ENCODE assay signal across 20 cellular contexts in the genomic region with DNA sequence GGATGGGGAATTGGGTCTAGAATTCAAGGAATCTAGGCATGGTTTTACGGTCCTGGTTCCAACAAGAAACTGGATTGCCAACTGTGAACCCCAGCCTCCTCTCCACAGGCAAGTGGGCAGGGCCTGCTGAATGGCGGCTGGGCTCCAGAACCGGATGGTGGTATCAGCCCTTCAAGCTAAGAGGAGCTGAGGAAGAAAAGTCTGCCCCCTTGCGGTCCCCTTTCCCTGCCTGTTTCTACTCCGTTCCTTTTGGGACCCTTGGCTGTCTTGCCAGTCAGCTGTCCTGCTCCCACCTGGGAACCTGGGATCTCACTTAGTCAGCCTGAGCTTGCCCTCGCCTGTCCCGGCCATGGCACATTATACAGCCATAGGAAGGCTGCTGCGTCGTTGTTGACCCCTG.
A peak's percentile ranks its signal among the peaks of the same experiment; 100 is the strongest.
DNase-seq lines count a peak whose midpoint lies in the region; ATAC-seq and TF ChIP-seq lines count a peak whose summit lies in the region.
"Had no signal": no experiment of that assay in that cellular context is flagged by ENCODE, and none has a peak within 500 bp of the region (broad histone marks: within the 10 kb centered on the region; RNA-seq: fewer than 3 reads in every experiment).

No MANE protein-coding gene starts in this region.

- H3K27me3 ChIP-seq in right cardiac atrium (ENCODE audit: control insufficient read depth, insufficient read depth) = no peaks in the 10 kb centered on the region

- H3K27me3 Mint-ChIP-seq in glutamatergic neuron (ENCODE audit: unreplicated experiment) = peaks cover 2% of the 10 kb centered on the region
- no peaks in the 10 kb centered on the region for H3K27me3 Mint-ChIP-seq in activated CD4-positive, alpha-beta T cell treated with anti-CD3 and anti-CD28 coated beads, Interleukin-2, amount 10 ng/mL, durations not matched to agents 24 days and 14 days
- H3K27me3 Mint-ChIP-seq in activated T-helper 1 cell treated with anti-CD3 and anti-CD28 coated beads, Interleukin-12 subunit alpha, Interleukin-12 subunit beta, Interleukin-2, Interleukin-4 antibody, amounts not matched to agents 30 ng/mL and 10 ng/mL and 1 ng/mL, durations not matched to agents 14 hours and 24 hours and 36 hours (ENCODE audit: insufficient read depth) = no peaks in the 10 kb centered on the region

- H3K9me3 Mint-ChIP-seq in glutamatergic neuron (ENCODE audit: unreplicated experiment) = no peaks in the 10 kb centered on the region
- no peaks in the 10 kb centered on the region for H3K9me3 Mint-ChIP-seq in activated CD4-positive, alpha-beta T cell treated with anti-CD3 and anti-CD28 coated beads, Interleukin-2, amount 10 ng/mL, durations not matched to agents 24 days and 14 days
- peaks cover 3% of the 10 kb centered on the region for H3K9me3 Mint-ChIP-seq in activated T-helper 1 cell treated with anti-CD3 and anti-CD28 coated beads, Interleukin-12 subunit alpha, Interleukin-12 subunit beta, Interleukin-2, Interleukin-4 antibody, amounts not matched to agents 30 ng/mL and 10 ng/mL and 1 ng/mL, durations not matched to agents 14 hours and 24 hours and 36 hours
- H3K9me3 Mint-ChIP-seq: activated naive CD4-positive, alpha-beta T cell treated with anti-CD3 and anti-CD28 coated beads for 36 hours had no signal

- H3K4me1 ChIP-seq in right cardiac atrium (ENCODE audit: control insufficient read depth, insufficient read depth, low read length) = no peaks in the 10 kb centered on the region

- TF ChIP-seq CTCF in glutamatergic neuron (IDR thresholded peaks at IDR 0.05; ENCODE audit: partially characterized antibody, unreplicated experiment) (peak; percentile 22), retinal pigment epithelial cell (conservative IDR thresholded peaks at IDR 0.05; ENCODE audit: low read depth, low read length) (peak; percentile 47)

- intact Hi-C loops in activated CD4-positive, alpha-beta T cell treated with anti-CD3 and anti-CD28 coated beads, Interleukin-2, amount 10 ng/mL, durations not matched to agents 24 days and 14 days (cut with micrococcal nuclease) = no loop called here
- intact Hi-C loops in right cardiac atrium (cut with DNase I) = no loop called here
- intact Hi-C loops in activated T-helper 1 cell treated with anti-CD3 and anti-CD28 coated beads, Interleukin-12 subunit alpha, Interleukin-12 subunit beta, Interleukin-2, Interleukin-4 antibody, amounts not matched to agents 30 ng/mL and 10 ng/mL and 1 ng/mL, durations not matched to agents 14 hours and 24 hours and 36 hours (cut with micrococcal nuclease) = no loop called here

- no peaks in the 10 kb centered on the region for H3K9me3 ChIP-seq in right cardiac atrium (ENCODE audit: control insufficient read depth, low read length)

- DNase-seq in NCI-H82 (lab: John Stamatoyannopoulos, UW) (peak; percentile 18), NCI-H82 treated with DMSO at 0.1 percent for 48 hours (lab: John Stamatoyannopoulos, UW; ENCODE audit: unreplicated experiment) (no peak), SK-N-DZ (ENCODE audit: low spot score) (peak; percentile 2), glutamatergic neuron (peak; percentile 33), retinal pigment epithelial cell (ENCODE audit: low read depth) (no peak), right cardiac atrium (no peak)
- no peak for DNase-seq in activated CD4-positive, alpha-beta T cell treated with anti-CD3 and anti-CD28 coated beads, Interleukin-2, amount 10 ng/mL, durations not matched to agents 24 days and 14 days
- DNase-seq in activated T-helper 1 cell treated with anti-CD3 and anti-CD28 coated beads, Interleukin-12 subunit alpha, Interleukin-12 subunit beta, Interleukin-2, Interleukin-4 antibody, amounts not matched to agents 30 ng/mL and 10 ng/mL and 1 ng/mL, durations not matched to agents 14 hours and 24 hours and 36 hours (ENCODE audit: low spot score) = no peak
- DNase-seq: activated CD4-positive, alpha-beta T cell treated with anti-CD3 and anti-CD28 coated beads, Interleukin-2, amount 50 U/mL, for 48 hours; activated naive CD4-positive, alpha-beta T cell treated with anti-CD3 and anti-CD28 coated beads for 36 hours; HCEC 1CT; hippocampal formation; NCI-H446 treated with DMSO at 0.1 percent for 48 hours; SHP77 treated with DMSO at 0.1 percent for 48 hours; stimulated activated CD4-positive, alpha-beta T cell treated with anti-CD3 and anti-CD28 coated beads, Interleukin-4, amount 100 ng/mL, for 24 hours; T-helper 1 cell had no signal

- H3K4me3 ChIP-seq in retinal pigment epithelial cell (ENCODE audit: low read length) (no peak overlapping the region), right cardiac atrium (ENCODE audit: low read length) (no peak overlapping the region)
- H3K4me3 ChIP-seq: coronary artery had no signal

- H3K36me3 Mint-ChIP-seq in glutamatergic neuron (ENCODE audit: unreplicated experiment) = peaks cover 11% of the 10 kb centered on the region
- H3K36me3 Mint-ChIP-seq in activated CD4-positive, alpha-beta T cell treated with anti-CD3 and anti-CD28 coated beads, Interleukin-2, amount 10 ng/mL, durations not matched to agents 24 days and 14 days (ENCODE audit: low read depth) = no peaks in the 10 kb centered on the region
- no peaks in the 10 kb centered on the region for H3K36me3 Mint-ChIP-seq in activated T-helper 1 cell treated with anti-CD3 and anti-CD28 coated beads, Interleukin-12 subunit alpha, Interleukin-12 subunit beta, Interleukin-2, Interleukin-4 antibody, amounts not matched to agents 30 ng/mL and 10 ng/mL and 1 ng/mL, durations not matched to agents 14 hours and 24 hours and 36 hours (ENCODE audit: low read depth)
- H3K36me3 Mint-ChIP-seq: CD14-positive monocyte, IgD-negative memory B cell had no signal

- H3K27ac ChIP-seq in right cardiac atrium (ENCODE audit: low read length) = no peak overlapping the region
- H3K27ac ChIP-seq: coronary artery had no signal

- H3K4me3 Mint-ChIP-seq in glutamatergic neuron (ENCODE audit: unreplicated experiment) = no peak overlapping the region
- H3K4me3 Mint-ChIP-seq in activated CD4-positive, alpha-beta T cell treated with anti-CD3 and anti-CD28 coated beads, Interleukin-2, amount 10 ng/mL, durations not matched to agents 24 days and 14 days = no peak overlapping the region
- H3K4me3 Mint-ChIP-seq in activated T-helper 1 cell treated with anti-CD3 and anti-CD28 coated beads, Interleukin-12 subunit alpha, Interleukin-12 subunit beta, Interleukin-2, Interleukin-4 antibody, amounts not matched to agents 30 ng/mL and 10 ng/mL and 1 ng/mL, durations not matched to agents 14 hours and 24 hours and 36 hours = no peak overlapping the region
- H3K4me3 Mint-ChIP-seq: activated naive CD4-positive, alpha-beta T cell treated with anti-CD3 and anti-CD28 coated beads for 36 hours; CD14-positive monocyte; IgD-negative memory B cell; neural crest cell had no signal

- H3K27ac Mint-ChIP-seq in glutamatergic neuron (ENCODE audit: unreplicated experiment) = no peak overlapping the region
- no peak overlapping the region for H3K27ac Mint-ChIP-seq in activated CD4-positive, alpha-beta T cell treated with anti-CD3 and anti-CD28 coated beads, Interleukin-2, amount 10 ng/mL, durations not matched to agents 24 days and 14 days
- H3K27ac Mint-ChIP-seq in activated T-helper 1 cell treated with anti-CD3 and anti-CD28 coated beads, Interleukin-12 subunit alpha, Interleukin-12 subunit beta, Interleukin-2, Interleukin-4 antibody, amounts not matched to agents 30 ng/mL and 10 ng/mL and 1 ng/mL, durations not matched to agents 14 hours and 24 hours and 36 hours = no peak overlapping the region
- H3K27ac Mint-ChIP-seq: activated naive CD4-positive, alpha-beta T cell treated with anti-CD3 and anti-CD28 coated beads for 36 hours; CD14-positive monocyte; IgD-negative memory B cell had no signal

- WGBS in right cardiac atrium = 84% methylated on average over 9 of the region's 9 CpGs

- H3K4me1 Mint-ChIP-seq in glutamatergic neuron (ENCODE audit: low read depth, unreplicated experiment) = peaks cover 17% of the 10 kb centered on the region
- H3K4me1 Mint-ChIP-seq in activated CD4-positive, alpha-beta T cell treated with anti-CD3 and anti-CD28 coated beads, Interleukin-2, amount 10 ng/mL, durations not matched to agents 24 days and 14 days = no peaks in the 10 kb centered on the region
- H3K4me1 Mint-ChIP-seq in activated T-helper 1 cell treated with anti-CD3 and anti-CD28 coated beads, Interleukin-12 subunit alpha, Interleukin-12 subunit beta, Interleukin-2, Interleukin-4 antibody, amounts not matched to agents 30 ng/mL and 10 ng/mL and 1 ng/mL, durations not matched to agents 14 hours and 24 hours and 36 hours (ENCODE audit: low read depth) = no peaks in the 10 kb centered on the region
- H3K4me1 Mint-ChIP-seq: CD14-positive monocyte, IgD-negative memory B cell, neural crest cell had no signal

- no peak for ATAC-seq in right cardiac atrium

Comparison
In these comparisons a context has a peak if more than half of its experiments do, and no peak if none do; other contexts are left out.
1. DNase-seq: peak in NCI-H82 (single experiment), SK-N-DZ (single experiment) and glutamatergic neuron (single experiment); none in NCI-H82 treated with DMSO at 0.1 percent for 48 hours (single experiment), retinal pigment epithelial cell (single experiment), activated CD4-positive, alpha-beta T cell treated with anti-CD3 and anti-CD28 coated beads, Interleukin-2, amount 10 ng/mL, durations not matched to agents 24 days and 14 days (single experiment), right cardiac atrium (0 of 3) and activated T-helper 1 cell treated with anti-CD3 and anti-CD28 coated beads, Interleukin-12 subunit alpha, Interleukin-12 subunit beta, Interleukin-2, Interleukin-4 antibody, amounts not matched to agents 30 ng/mL and 10 ng/mL and 1 ng/mL, durations not matched to agents 14 hours and 24 hours and 36 hours (single experiment).